Comparison of ENCODE assay signal across 28 cellular contexts in the genomic region with DNA sequence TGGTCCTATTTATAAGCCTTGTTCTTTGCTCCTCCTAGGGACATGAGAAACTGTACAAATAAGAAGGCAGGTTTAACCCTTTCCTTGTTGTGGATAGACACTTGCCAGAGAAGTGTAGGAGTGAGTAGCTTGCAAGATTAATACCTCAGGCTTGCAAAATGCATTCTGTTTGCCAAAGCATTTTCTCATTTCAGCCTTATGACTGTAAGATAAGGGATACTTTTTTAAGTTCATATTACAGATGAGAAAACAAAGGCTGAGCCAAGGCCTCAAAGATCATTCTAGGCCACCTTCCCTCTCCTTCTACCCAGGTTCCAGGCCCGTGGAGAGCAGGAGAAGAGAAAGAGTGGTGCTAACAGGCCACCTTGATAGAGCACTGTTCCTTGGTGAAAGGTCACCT. TPM values are rescaled to one million over a fixed set of nuclear protein-coding genes. Genes with fewer than 3 reads are reported as not detected.
A peak's percentile ranks its signal among the peaks of the same experiment; 100 is the strongest.
DNase-seq lines count a peak whose midpoint lies in the region; ATAC-seq, FAIRE-seq and TF ChIP-seq lines count a peak whose summit lies in the region.
"Had no signal": no experiment of that assay in that cellular context is flagged by ENCODE, and none has a peak within 500 bp of the region (broad histone marks: within the 10 kb centered on the region; RNA-seq: fewer than 3 reads in every experiment).

No MANE protein-coding gene starts in this region.

- peaks cover 0 to 5% of the 10 kb centered on the region in 2 donors for H3K4me1 ChIP-seq in uterus
- H3K4me1 ChIP-seq: A549; BLaER1 treated with 17β-estradiol and CSF1 and Interleukin-3, amounts not matched to agents 10 nM and 100 nM had no signal

- H3K9me3 ChIP-seq in uterus, result no peaks in the 10 kb centered on the region
- H3K9me3 ChIP-seq in CD4-positive, alpha-beta T cell (ENCODE audit: control insufficient read depth, low read length), result no peaks in the 10 kb centered on the region

- FAIRE-seq in bronchial epithelial cell (lab: Jason Lieb, UNC), result peak; percentile 7
- FAIRE-seq: A549, GM18507 had no signal

- no peak for ATAC-seq in CD4-positive, alpha-beta T cell (ENCODE audit: poor library complexity)
- ATAC-seq in HG03571 (IDR thresholded peaks at IDR 0.05; ENCODE audit: unreplicated experiment), result no peak
- no peak for ATAC-seq in HG02642 (IDR thresholded peaks at IDR 0.05; ENCODE audit: poor library complexity, unreplicated experiment)
- ATAC-seq: A549 had no signal

- TF ChIP-seq CTCF in bronchial epithelial cell (IDR thresholded peaks at IDR 0.05; ENCODE audit: insufficient read depth, low read length, severe bottlenecking), result no peak
- TF ChIP-seq CTCF in nephron (IDR thresholded peaks at IDR 0.05; ENCODE audit: unreplicated experiment in 3 of 3), result no peak
- no peak for TF ChIP-seq CTCF in uterus (IDR thresholded peaks at IDR 0.05)
- TF ChIP-seq CTCF in CD4-positive, alpha-beta T cell (IDR thresholded peaks at IDR 0.05), result no peak

- H3K4me3 ChIP-seq in bronchial epithelial cell (ENCODE audit: low read depth, low read length) (no peak overlapping the region), uterus (no peak overlapping the region)
- H3K4me3 ChIP-seq: A549; BLaER1 treated with 17β-estradiol and CSF1 and Interleukin-3, amounts not matched to agents 10 nM and 100 nM; GM23248 had no signal

- H3K27me3 Mint-ChIP-seq in nephron (ENCODE audit: low read depth), result peaks cover 14% of the 10 kb centered on the region
- no peaks in the 10 kb centered on the region for H3K27me3 Mint-ChIP-seq in CD4-positive, alpha-beta T cell

- no peaks in the 10 kb centered on the region for H3K9me3 Mint-ChIP-seq in nephron
- H3K9me3 Mint-ChIP-seq in CD4-positive, alpha-beta T cell, result no peaks in the 10 kb centered on the region
- H3K9me3 Mint-ChIP-seq: IgD-negative memory B cell had no signal

- peak overlapping the region in 2 of 3 experiments; percentile 22 to 56 for H3K27ac Mint-ChIP-seq in nephron
- no peak overlapping the region for H3K27ac Mint-ChIP-seq in CD4-positive, alpha-beta T cell
- H3K27ac Mint-ChIP-seq: CD4-positive, alpha-beta memory T cell; IgD-negative memory B cell had no signal

- intact Hi-C loops in uterus (cut with DNase I; ENCODE audit: low total_unique reads), result no loop called here
- intact Hi-C loops in CD4-positive, alpha-beta T cell (cut with DNase I, micrococcal nuclease), result no loop called here

- H3K27ac ChIP-seq in angular gyrus (ENCODE audit: low read depth, low read length) (peak overlapping the region; percentile 99), uterus (peak overlapping the region; percentile 41 to 66)
- no peak overlapping the region for H3K27ac ChIP-seq in CD4-positive, alpha-beta T cell (ENCODE audit: low read depth, low read length)
- H3K27ac ChIP-seq: A549; BLaER1 treated with 17β-estradiol and CSF1 and Interleukin-3, amounts not matched to agents 10 nM and 100 nM; GM23248 had no signal

- POLR2A ChIA-PET in CD4-positive, alpha-beta T cell (lab: Charles Lee), result no interaction called here

- CTCF ChIA-PET in CD4-positive, alpha-beta T cell (lab: Charles Lee), result no interaction called here

- H3K36me3 ChIP-seq in bronchial epithelial cell (ENCODE audit: control insufficient read depth, insufficient read depth, low read length), result no peaks in the 10 kb centered on the region
- H3K36me3 ChIP-seq in uterus, result no peaks in the 10 kb centered on the region
- H3K36me3 ChIP-seq: BLaER1 treated with 17β-estradiol and CSF1 and Interleukin-3, amounts not matched to agents 10 nM and 100 nM had no signal

- H3K4me1 Mint-ChIP-seq in nephron, result peaks cover 19% of the 10 kb centered on the region
- H3K4me1 Mint-ChIP-seq in CD4-positive, alpha-beta T cell (ENCODE audit: low read depth), result no peaks in the 10 kb centered on the region
- H3K4me1 Mint-ChIP-seq: CD4-positive, alpha-beta memory T cell had no signal

- H3K4me3 Mint-ChIP-seq in nephron, result no peak overlapping the region
- no peak overlapping the region for H3K4me3 Mint-ChIP-seq in CD4-positive, alpha-beta T cell
- H3K4me3 Mint-ChIP-seq: CD4-positive, alpha-beta memory T cell; IgD-negative memory B cell had no signal

- peaks cover 5% of the 10 kb centered on the region for H3K27me3 ChIP-seq in bronchial epithelial cell (ENCODE audit: control insufficient read depth, insufficient read depth, low read length)
- H3K27me3 ChIP-seq in uterus, result no peaks in the 10 kb centered on the region
- peaks cover 7% of the 10 kb centered on the region for H3K27me3 ChIP-seq in CD4-positive, alpha-beta T cell (ENCODE audit: control insufficient read depth, insufficient read depth, low read length)
- H3K27me3 ChIP-seq: BLaER1 treated with 17β-estradiol and CSF1 and Interleukin-3, amounts not matched to agents 10 nM and 100 nM had no signal

- no peak for TF ChIP-seq POLR2A in uterus (IDR thresholded peaks at IDR 0.05)

- H3K36me3 Mint-ChIP-seq in nephron (ENCODE audit: low read depth), result no peaks in the 10 kb centered on the region
- H3K36me3 Mint-ChIP-seq in CD4-positive, alpha-beta T cell (ENCODE audit: low read depth), result no peaks in the 10 kb centered on the region
- H3K36me3 Mint-ChIP-seq: CD4-positive, alpha-beta memory T cell; IgD-negative memory B cell had no signal

- DNase-seq in bronchial epithelial cell (ENCODE audit: low read depth) (no peak), uterus (no peak)
- no peak for DNase-seq in CD4-positive, alpha-beta T cell
- DNase-seq: AML-193; CD4-positive, alpha-beta memory T cell; COR-L47; DMS53; GM23248; H7; NCI-H1048; NCI-H1417; NCI-H1694; NCI-H2081; NCI-H226; NCI-H510A; NCI-H69; RPMI8226; SHP77 had no signal

RNA-seq across cellular contexts. Expression of a gene that starts 46.8 kb away (rescaled TPM):
- 146 and 441 TPM in 2 replicates for total RNA-seq in bronchial epithelial cell
- total RNA-seq in uterus, result 1 to 10 TPM; 4.6 to 7.6 (median 6.1) TPM
- total RNA-seq in CD4-positive, alpha-beta T cell, result not detected
- total RNA-seq: CD4-positive, alpha-beta memory T cell; G401; GM23248; SK-MEL-5 had no signal

Comparison
In these comparisons a context has a peak if more than half of its experiments do, and no peak if none do; other contexts are left out.
1. RNA of a gene that starts 46.8 kb away (total RNA-seq): 146 to 441 TPM in bronchial epithelial cell; 4.6 to 7.6 TPM in uterus and not detected in CD4-positive, alpha-beta T cell; every median in the first group is over 10 times any median in the second.